ENCODE assay signal across 22 cellular contexts in genomic region chr19:5895409-5895808, GRCh38. TPM values are rescaled to one million over a fixed set of nuclear protein-coding genes. Genes with fewer than 3 reads are reported as not detected.
"Had no signal": no experiment of that assay in that cellular context is flagged by ENCODE, and none has a peak within 500 bp of the region (broad histone marks: within the 10 kb centered on the region; RNA-seq: fewer than 3 reads in every experiment).

No MANE protein-coding gene starts in this region.

- H3K4me1 ChIP-seq: lower lobe of right lung had no signal

- H3K9me3 ChIP-seq: esophagus squamous epithelium, lower lobe of right lung had no signal

- DNase-seq: activated B cell treated with CpG ODN at 0.5 μM for 24 hours; activated CD4-positive, alpha-beta memory T cell treated with anti-CD3 and anti-CD28 coated beads, Interleukin-2, amount 10 ng/mL, durations not matched to agents 7 days and 5 days; activated CD4-positive, alpha-beta T cell treated with anti-CD3 and anti-CD28 coated beads for 4 hours; activated naive CD4-positive, alpha-beta T cell treated with Interleukin-2 at 50 U/mL for 16 hours; activated T-cell treated with anti-CD3 and anti-CD28 coated beads, Interleukin-2, amount 50 U/mL, for 1 hour; dermis blood vessel endothelial cell; effector memory CD4-positive, alpha-beta T cell; esophagus squamous epithelium; lower lobe of right lung; nucleus accumbens; posterior cingulate gyrus; retina; stimulated activated CD4-positive, alpha-beta T cell treated with anti-CD3 and anti-CD28 coated beads, Interleukin-2, amount 100 ng/mL, for 24 hours; T-helper 1 cell; T-helper 9 cell had no signal

- H3K27ac ChIP-seq: lower lobe of right lung had no signal

- H3K4me3 ChIP-seq: esophagus squamous epithelium, lower lobe of right lung had no signal

- H3K27me3 Mint-ChIP-seq: activated CD4-positive, alpha-beta memory T cell treated with anti-CD3 and anti-CD28 coated beads, Interleukin-2, amount 10 ng/mL, durations not matched to agents 7 days and 5 days; activated T-helper 17 cell treated with anti-CD3 and anti-CD28 coated beads, Interleukin-2, amount 50 U/mL, for 72 hours; type B pancreatic cell had no signal

- H3K9me3 Mint-ChIP-seq: activated B cell treated with CpG ODN at 0.5 μM for 24 hours; activated CD4-positive, alpha-beta memory T cell treated with anti-CD3 and anti-CD28 coated beads, Interleukin-2, amount 10 ng/mL, durations not matched to agents 7 days and 5 days; activated T-helper 17 cell treated with anti-CD3 and anti-CD28 coated beads, Interleukin-2, amount 50 U/mL, for 72 hours; nephron; stimulated activated naive CD8-positive, alpha-beta T cell treated with anti-CD3 and anti-CD28 coated beads, Interleukin-15, Interleukin-2, amounts not matched to agents 100 ng/mL and 50 ng/mL, for 24 hours; type B pancreatic cell had no signal

- H3K27ac Mint-ChIP-seq: activated B cell treated with CpG ODN at 0.5 μM for 24 hours; activated CD4-positive, alpha-beta memory T cell treated with anti-CD3 and anti-CD28 coated beads, Interleukin-2, amount 10 ng/mL, durations not matched to agents 7 days and 5 days; activated T-helper 17 cell treated with anti-CD3 and anti-CD28 coated beads, Interleukin-2, amount 50 U/mL, for 72 hours; nephron; stimulated activated naive CD8-positive, alpha-beta T cell treated with anti-CD3 and anti-CD28 coated beads, Interleukin-15, Interleukin-2, amounts not matched to agents 100 ng/mL and 50 ng/mL, for 24 hours; type B pancreatic cell had no signal

- H3K4me3 Mint-ChIP-seq: activated B cell treated with CpG ODN at 0.5 μM for 24 hours; activated CD4-positive, alpha-beta memory T cell treated with anti-CD3 and anti-CD28 coated beads, Interleukin-2, amount 10 ng/mL, durations not matched to agents 7 days and 5 days; activated T-helper 17 cell treated with anti-CD3 and anti-CD28 coated beads, Interleukin-2, amount 50 U/mL, for 72 hours; nephron; stimulated activated naive CD8-positive, alpha-beta T cell treated with anti-CD3 and anti-CD28 coated beads, Interleukin-15, Interleukin-2, amounts not matched to agents 100 ng/mL and 50 ng/mL, for 24 hours; type B pancreatic cell had no signal

- ATAC-seq: activated T-helper 17 cell treated with anti-CD3 and anti-CD28 coated beads, Interleukin-2, amount 50 U/mL, for 72 hours; lower lobe of right lung had no signal

- H3K4me1 Mint-ChIP-seq: activated T-helper 17 cell treated with anti-CD3 and anti-CD28 coated beads, Interleukin-2, amount 50 U/mL, for 72 hours; nephron had no signal

RNA-seq across cellular contexts. Expression of gene FUT5, which starts 25.1 kb away (rescaled TPM):
- total RNA-seq: activated B cell treated with CpG ODN at 0.5 μM for 24 hours, chondrocyte, dermis blood vessel endothelial cell, esophagus squamous epithelium, lower lobe of right lung, skeletal muscle tissue, temporal lobe had no signal

RNA-seq across cellular contexts. Expression of gene FUT3, which starts 44.2 kb away (rescaled TPM):
- total RNA-seq: activated B cell treated with CpG ODN at 0.5 μM for 24 hours; activated CD4-positive, alpha-beta memory T cell treated with anti-CD3 and anti-CD28 coated beads, Interleukin-2, amount 10 ng/mL, durations not matched to agents 7 days and 5 days; chondrocyte; dermis blood vessel endothelial cell; skeletal muscle tissue had no signal
